Comparison of ENCODE assay signal across 11 cellular contexts in genomic region chr6:26445934-26446667, GRCh38. TPM values are rescaled to one million over a fixed set of nuclear protein-coding genes. Genes with fewer than 3 reads are reported as not detected.
A peak's percentile ranks its signal among the peaks of the same experiment; 100 is the strongest.
DNase-seq lines count a peak whose midpoint lies in the region; ATAC-seq, FAIRE-seq and TF ChIP-seq lines count a peak whose summit lies in the region.
"Had no signal": no experiment of that assay in that cellular context is flagged by ENCODE, and none has a peak within 500 bp of the region (broad histone marks: within the 10 kb centered on the region; RNA-seq: fewer than 3 reads in every experiment).

No MANE protein-coding gene starts in this region.

- H3K27ac Mint-ChIP-seq in T-helper 17 cell (peak overlapping the region; percentile 60), chondrocyte (ENCODE audit: unreplicated experiment) (no peak overlapping the region)

- no peak for TF ChIP-seq CTCF in chondrocyte (IDR thresholded peaks at IDR 0.05)

- no peaks in the 10 kb centered on the region for H3K27me3 ChIP-seq in small intestine (ENCODE audit: control insufficient read depth in 2 of 2, insufficient read depth in 2 of 2, low read length in 2 of 2)

- 54 to 83% (median 71%) methylated on average over 5 of the region's 5 CpGs for WGBS in small intestine, 3 donors

- H3K4me1 ChIP-seq in small intestine (ENCODE audit: control insufficient read depth in 2 of 2, insufficient read depth in 1 of 2, low read depth in 1 of 2, low read length in 1 of 2), result peaks cover 0 to 3% of the 10 kb centered on the region in 2 donors

- peaks cover 12% of the 10 kb centered on the region for H3K36me3 Mint-ChIP-seq in T-helper 17 cell (ENCODE audit: low read depth)
- peaks cover 8% of the 10 kb centered on the region for H3K36me3 Mint-ChIP-seq in chondrocyte (ENCODE audit: low read depth)

- H3K4me3 Mint-ChIP-seq in T-helper 17 cell (peak overlapping the region; percentile 67), chondrocyte (ENCODE audit: unreplicated experiment) (no peak overlapping the region)

- peak overlapping the region in 1 of 2 donors; percentile 32 for H3K27ac ChIP-seq in small intestine (ENCODE audit: low read depth in 1 of 2, low read length in 1 of 2)

- H3K27me3 Mint-ChIP-seq in T-helper 17 cell, result no peaks in the 10 kb centered on the region
- no peaks in the 10 kb centered on the region for H3K27me3 Mint-ChIP-seq in chondrocyte (ENCODE audit: low read depth)

- H3K4me3 ChIP-seq in small intestine (ENCODE audit: low read depth in 1 of 2, low read length in 2 of 2), result no peak overlapping the region

- H3K4me1 Mint-ChIP-seq in T-helper 17 cell (peaks cover 38% of the 10 kb centered on the region), chondrocyte (ENCODE audit: low read depth) (peaks cover 8% of the 10 kb centered on the region)

- no peak for FAIRE-seq in small intestine (lab: Jason Lieb, UNC)

- no peaks in the 10 kb centered on the region for H3K9me3 Mint-ChIP-seq in chondrocyte (ENCODE audit: low read depth)

- DNase-seq in T-helper 17 cell, result no peak
- peak; percentile 31 to 44 for DNase-seq in lung microvascular endothelial cell (ENCODE audit: low read depth in 2 of 2)
- DNase-seq in small intestine, result no peak
- no peak for DNase-seq in chondrocyte (ENCODE audit: low spot score)
- no peak for DNase-seq in NAMALWA (ENCODE audit: low spot score)
- no peak for DNase-seq in iPS-NIHi7 (ENCODE audit: extremely low spot score)
- DNase-seq: NCI-H1092 had no signal

- ATAC-seq in GM18511 (IDR thresholded peaks at IDR 0.05; ENCODE audit: unreplicated experiment), result peak; percentile 88
- ATAC-seq in GM21825 (IDR thresholded peaks at IDR 0.05; ENCODE audit: unreplicated experiment), result peak; percentile 67
- ATAC-seq in T-helper 17 cell, result peak; percentile 86

- H3K9me3 ChIP-seq in T-helper 17 cell (ENCODE audit: control insufficient read depth, low read length, poor library complexity, severe bottlenecking), result no peaks in the 10 kb centered on the region
- H3K9me3 ChIP-seq in small intestine (ENCODE audit: control insufficient read depth, low read depth), result no peaks in the 10 kb centered on the region

- H3K36me3 ChIP-seq in small intestine (ENCODE audit: control insufficient read depth in 2 of 2, insufficient read depth in 2 of 2, low read length in 2 of 2), result peaks cover 5 to 7% of the 10 kb centered on the region in 2 donors

RNA-seq across cellular contexts. Expression of gene BTN3A3, which starts 5.8 kb away (rescaled TPM):
- total RNA-seq in T-helper 17 cell (10 to 100 TPM; 51.6 to 78.0 TPM), lung microvascular endothelial cell (8.1 and 9.7 TPM in 2 replicates), chondrocyte (8.6 to 23.7 TPM (median 9.3 TPM) in 3 replicates)
- 10 to 100 TPM in 2 of 3 donors, 1 to 10 TPM in 1; 8.9 to 19.6 (median 14.3) TPM for polyA plus RNA-seq in small intestine

RNA-seq across cellular contexts. Expression of gene BTN2A1, which starts 11.7 kb away (rescaled TPM):
- total RNA-seq in T-helper 17 cell (10 to 100 TPM; 25.9 to 27.9 TPM), lung microvascular endothelial cell (6.1 and 7.9 TPM in 2 replicates), chondrocyte (28.3 to 33.6 TPM (median 33.3 TPM) in 3 replicates)
- 10 to 100 TPM; 15.4 to 19.6 (median 17.2) TPM for polyA plus RNA-seq in small intestine

RNA-seq across cellular contexts. Expression of gene BTN3A1, which starts 44.0 kb away (rescaled TPM):
- 100 to 1,000 TPM; 169 to 205 TPM for total RNA-seq in T-helper 17 cell
- total RNA-seq in lung microvascular endothelial cell, result 6.8 and 11.5 TPM in 2 replicates
- 10 to 100 TPM in 2 of 3 donors, 1 to 10 TPM in 1; 9.2 to 18.5 (median 12.7) TPM for polyA plus RNA-seq in small intestine
- 10.9 to 19.3 TPM (median 11.6 TPM) in 3 replicates for total RNA-seq in chondrocyte

RNA-seq across cellular contexts. Expression of gene BTN1A1, which starts 54.0 kb away (rescaled TPM):
- under 1 TPM in 1 of 2 donors, not detected in 1; 0.10 TPM for total RNA-seq in T-helper 17 cell
- not detected in 2 replicates for total RNA-seq in lung microvascular endothelial cell
- under 1 TPM in 1 of 3 donors, not detected in 2; 0.48 TPM for polyA plus RNA-seq in small intestine
- not detected in 3 replicates for total RNA-seq in chondrocyte
- total RNA-seq: epithelial cell of proximal tubule, myocyte had no signal

Comparison
In these comparisons a context has a peak if more than half of its experiments do, and no peak if none do; other contexts are left out.
1. DNase-seq: peak in lung microvascular endothelial cell (2 of 2); none in T-helper 17 cell (0 of 3), small intestine (single experiment), chondrocyte (single experiment), NAMALWA (single experiment) and iPS-NIHi7 (single experiment).
2. Peak in every context shown above with its lines, with median percentiles within 50 percentile points of each other: ATAC-seq.